In genomic region chr1:910311-910880, GRCh38 we compare ENCODE assay signal across 8 cellular contexts. TPM values are rescaled to one million over a fixed set of nuclear protein-coding genes. Genes with fewer than 3 reads are reported as not detected.
A peak's percentile ranks its signal among the peaks of the same experiment; 100 is the strongest.
DNase-seq lines count a peak whose midpoint lies in the region; ATAC-seq and TF ChIP-seq lines count a peak whose summit lies in the region.

No MANE protein-coding gene starts in this region.

- H3K36me3 ChIP-seq in SJSA1 (no peaks in the 10 kb centered on the region), sigmoid colon (no peaks in the 10 kb centered on the region)

- intact Hi-C loops in left ventricle myocardium superior (cut with micrococcal nuclease) (no loop called here), sigmoid colon (cut with DNase I) (no loop called here)

- no peak overlapping the region for H3K4me3 ChIP-seq in SJSA1
- H3K4me3 ChIP-seq in sigmoid colon: peak overlapping the region; percentile 15 to 48 (median 40)

- peak; percentile 3 for DNase-seq in activated CD4-positive, alpha-beta T cell treated with anti-CD3 and anti-CD28 coated beads for 48 hours
- no peak for DNase-seq in activated CD4-positive, alpha-beta T cell treated with anti-CD3 and anti-CD28 coated beads for 1 hour
- DNase-seq in SJSA1 (ENCODE audit: low read depth in 1 of 2, low spot score in 2 of 2): peak; percentile 29 to 44
- peak; percentile 25 for DNase-seq in left ventricle myocardium superior
- peak; percentile 65 for DNase-seq in sigmoid colon
- DNase-seq in NCI-H510A treated with DMSO at 0.1 percent for 48 hours (lab: John Stamatoyannopoulos, UW): no peak

- peaks cover 9% of the 10 kb centered on the region for H3K27me3 ChIP-seq in SJSA1 (replicated peaks)
- H3K27me3 ChIP-seq in sigmoid colon: peaks cover 0 to 53% (median 11%) of the 10 kb centered on the region in 3 donors

- no peak for ATAC-seq in left ventricle myocardium superior
- ATAC-seq in HG02798 (IDR thresholded peaks at IDR 0.05; ENCODE audit: poor library complexity, unreplicated experiment): no peak
- ATAC-seq in HG03469 (IDR thresholded peaks at IDR 0.05; ENCODE audit: unreplicated experiment): no peak

- TF ChIP-seq EP300 in sigmoid colon (IDR thresholded peaks at IDR 0.05): no peak

- TF ChIP-seq POLR2A in sigmoid colon (IDR thresholded peaks at IDR 0.05): no peak

- no peak for TF ChIP-seq CTCF in sigmoid colon (IDR thresholded peaks at IDR 0.05)

- H3K27ac ChIP-seq in SJSA1: no peak overlapping the region
- peak overlapping the region in 3 of 4 donors; percentile 4 to 65 (median 7) for H3K27ac ChIP-seq in sigmoid colon

- 10 to 22% methylated on average over 29 of the region's 29 CpGs for WGBS in sigmoid colon, 2 donors

- H3K9me3 ChIP-seq in SJSA1 (replicated peaks) (no peaks in the 10 kb centered on the region), sigmoid colon (no peaks in the 10 kb centered on the region)

- H3K4me1 ChIP-seq in SJSA1 (replicated peaks) (peaks cover 26% of the 10 kb centered on the region), sigmoid colon (peaks cover 0 to 21% (median 18%) of the 10 kb centered on the region in 4 donors)

RNA-seq across cellular contexts. Expression of gene SAMD11, which starts 13.3 kb away (rescaled TPM):
- total RNA-seq in SJSA1 (2014; rRNA removed; shearing (Covaris generic)): 232 and 256 TPM in 2 replicates
- 2.1 TPM for total RNA-seq in left ventricle myocardium superior
- 1 to 10 TPM; 2.1 to 4.6 (median 4.2) TPM for total RNA-seq in sigmoid colon
- polyA plus RNA-seq in sigmoid colon: 1 to 10 TPM in 2 of 3 donors, under 1 TPM in 1; 0.60 to 4.9 (median 3.7) TPM

RNA-seq across cellular contexts. Expression of gene NOC2L, which starts 48.7 kb away (rescaled TPM):
- total RNA-seq in SJSA1 (2014; rRNA removed; shearing (Covaris generic)): 100 and 129 TPM in 2 replicates
- 46.8 TPM for total RNA-seq in left ventricle myocardium superior
- total RNA-seq in sigmoid colon: 10 to 100 TPM; 26.0 to 32.6 (median 27.8) TPM
- polyA plus RNA-seq in sigmoid colon: 10 to 100 TPM; 25.4 to 81.6 (median 25.8) TPM

RNA-seq across cellular contexts. Expression of gene KLHL17, which starts 50.0 kb away (rescaled TPM):
- total RNA-seq in SJSA1 (2014; rRNA removed; shearing (Covaris generic)): 7.2 and 11.5 TPM in 2 replicates
- total RNA-seq in left ventricle myocardium superior (6.6 TPM), sigmoid colon (10 to 100 TPM in 1 of 4 donors, 1 to 10 TPM in 3; 4.5 to 10.5 (median 5.1) TPM)
- 10 to 100 TPM in 1 of 3 donors, 1 to 10 TPM in 1, under 1 TPM in 1; 0.69 to 10.8 (median 1.2) TPM for polyA plus RNA-seq in sigmoid colon

RNA-seq across cellular contexts. Expression of gene PLEKHN1, which starts 55.9 kb away (rescaled TPM):
- 0.34 TPM in 1 of 2 replicates, not detected in the other for total RNA-seq in SJSA1 (2014; rRNA removed; shearing (Covaris generic))
- total RNA-seq in left ventricle myocardium superior (not detected), sigmoid colon (not detected)
- 1 to 10 TPM in 1 of 3 donors, under 1 TPM in 1, not detected in 1; 0.46 to 1.5 TPM for polyA plus RNA-seq in sigmoid colon

Comparison
In these comparisons a context has a peak if more than half of its experiments do, and no peak if none do; other contexts are left out.
1. DNase-seq: peak in activated CD4-positive, alpha-beta T cell treated with anti-CD3 and anti-CD28 coated beads for 48 hours (single experiment), SJSA1 (2 of 2), left ventricle myocardium superior (single experiment) and sigmoid colon (single experiment); none in activated CD4-positive, alpha-beta T cell treated with anti-CD3 and anti-CD28 coated beads for 1 hour (single experiment) and NCI-H510A treated with DMSO at 0.1 percent for 48 hours (single experiment).
2. RNA of gene SAMD11, which starts 13.3 kb away (total RNA-seq): 232 to 256 TPM in SJSA1; 2.1 to 4.6 TPM in sigmoid colon and 2.1 TPM in left ventricle myocardium superior (single experiment); every median in the first group is over 10 times any median in the second.